9 cellular contexts compared by ENCODE assay signal in genomic region chrX:46904626-46905025, GRCh38. TPM values are rescaled to one million over a fixed set of nuclear protein-coding genes. Genes with fewer than 3 reads are reported as not detected.
DNase-seq lines count a peak whose midpoint lies in the region; ATAC-seq, FAIRE-seq and TF ChIP-seq lines count a peak whose summit lies in the region.
"Had no signal": no experiment of that assay in that cellular context is flagged by ENCODE, and none has a peak within 500 bp of the region (broad histone marks: within the 10 kb centered on the region; RNA-seq: fewer than 3 reads in every experiment).

No MANE protein-coding gene starts in this region.

- H3K4me3 ChIP-seq in SK-N-MC (no peak overlapping the region), spleen (no peak overlapping the region)

- H3K9ac ChIP-seq in SK-N-MC (ENCODE audit: insufficient read length) = no peak overlapping the region

- H3K27me3 ChIP-seq in spleen (replicated peaks in 1 of 7) = peaks cover 0 to 14% (median 0%) of the 10 kb centered on the region in 7 donors

- no peak for TF ChIP-seq POLR2A in spleen (IDR thresholded peaks at IDR 0.05)

- H3K27ac ChIP-seq in SK-N-MC = no peak overlapping the region
- no peak overlapping the region for H3K27ac ChIP-seq in spleen

- WGBS in spleen, 5 donors = 49 to 76% (median 53%) methylated on average over 2 of the region's 2 CpGs

- H3K9me3 ChIP-seq in SK-N-MC (ENCODE audit: low read depth, low read length) (no peaks in the 10 kb centered on the region), spleen (no peaks in the 10 kb centered on the region)
- H3K9me3 ChIP-seq: A549 had no signal

- peak; percentile 49 for FAIRE-seq in islet of Langerhans (lab: Jason Lieb, UNC)

- peaks cover 0 to 12% (median 0%) of the 10 kb centered on the region in 6 donors for H3K4me1 ChIP-seq in spleen

- ATAC-seq in HG02610 (IDR thresholded peaks at IDR 0.05; ENCODE audit: unreplicated experiment) = peak; percentile 5
- no peak for ATAC-seq in GM18870 (IDR thresholded peaks at IDR 0.05; ENCODE audit: unreplicated experiment)

- H3K36me3 ChIP-seq in SK-N-MC (ENCODE audit: insufficient read depth, low read length) (no peaks in the 10 kb centered on the region), spleen (no peaks in the 10 kb centered on the region)

- TF ChIP-seq CTCF in spleen (IDR thresholded peaks at IDR 0.05 in 8 of 11, conservative IDR thresholded peaks at IDR 0.05 in 3 of 11) = no peak

- DNase-seq in SK-N-MC (ENCODE audit: low read depth, low spot score) (peak; percentile 34), spleen (no peak), NCI-H2107 (lab: John Stamatoyannopoulos, UW) (no peak)
- DNase-seq: Calu3; CD4-positive, alpha-beta T cell had no signal

- intact Hi-C loops in spleen (cut with DNase I; ENCODE audit: low total_unique reads) = no loop called here

RNA-seq across cellular contexts. Expression of gene JADE3, which starts 7.6 kb away (rescaled TPM):
- 10 to 100 TPM in 6 of 7 donors, 1 to 10 TPM in 1; 9.9 to 15.6 (median 13.1) TPM for total RNA-seq in spleen
- polyA plus RNA-seq in spleen = 1 to 10 TPM; 6.0 to 9.0 (median 8.8) TPM
